In genomic region chr2:190722061-190722759, GRCh38 we compare ENCODE assay signal across 11 cellular contexts.
DNase-seq lines count a peak whose midpoint lies in the region; ATAC-seq and TF ChIP-seq lines count a peak whose summit lies in the region.
"Had no signal": no experiment of that assay in that cellular context is flagged by ENCODE, and none has a peak within 500 bp of the region (broad histone marks: within the 10 kb centered on the region; RNA-seq: fewer than 3 reads in every experiment).

No MANE protein-coding gene starts in this region.

- peaks cover 38 to 46% of the 10 kb centered on the region in 2 donors for H3K4me1 Mint-ChIP-seq in stimulated activated naive B cell treated with anti-CD40 and anti-IgM and Interleukin-4, amounts not matched to agents 10 μg/mL and 1 μg/mL and 100 μg/mL, for 72 hours

- H3K4me1 ChIP-seq in left ventricle myocardium inferior: peaks cover 59% of the 10 kb centered on the region
- H3K4me1 ChIP-seq in right atrium auricular region: peaks cover 0 to 55% of the 10 kb centered on the region in 2 donors

- H3K27me3 ChIP-seq in left ventricle myocardium inferior (ENCODE audit: low read depth) (no peaks in the 10 kb centered on the region), right atrium auricular region (no peaks in the 10 kb centered on the region)

- TF ChIP-seq CTCF in left ventricle myocardium inferior (IDR thresholded peaks at IDR 0.05; ENCODE audit: borderline replicate concordance) (no peak), right atrium auricular region (IDR thresholded peaks at IDR 0.05) (no peak)

- no peaks in the 10 kb centered on the region for H3K9me3 Mint-ChIP-seq in stimulated activated naive B cell treated with anti-CD40 and anti-IgM and Interleukin-4, amounts not matched to agents 10 μg/mL and 1 μg/mL and 100 μg/mL, for 72 hours

- H3K36me3 ChIP-seq in left ventricle myocardium inferior: no peaks in the 10 kb centered on the region
- H3K36me3 ChIP-seq in right atrium auricular region: no peaks in the 10 kb centered on the region

- H3K36me3 Mint-ChIP-seq in stimulated activated naive B cell treated with anti-CD40 and anti-IgM and Interleukin-4, amounts not matched to agents 10 μg/mL and 1 μg/mL and 100 μg/mL, for 72 hours: no peaks in the 10 kb centered on the region

- DNase-seq in left ventricle myocardium inferior (no peak), right atrium auricular region (ENCODE audit: low spot score) (no peak), LHCN-M2 (ENCODE audit: low read depth) (peak; percentile 25), activated gamma-delta T cell (lab: John Stamatoyannopoulos, UW) (no peak), amniotic stem cell (lab: John Stamatoyannopoulos, UW) (no peak), NCI-H1092 treated with DMSO at 0.1 percent for 48 hours (lab: John Stamatoyannopoulos, UW) (no peak)
- peak; percentile 10 for DNase-seq in stimulated activated naive B cell treated with anti-CD40 and anti-IgM and Interleukin-4, amounts not matched to agents 10 μg/mL and 1 μg/mL and 100 μg/mL, for 72 hours
- DNase-seq: effector CD4-positive, alpha-beta T cell; NCI-H526 treated with DMSO at 0.1 percent for 48 hours had no signal

- H3K4me3 Mint-ChIP-seq in stimulated activated naive B cell treated with anti-CD40 and anti-IgM and Interleukin-4, amounts not matched to agents 10 μg/mL and 1 μg/mL and 100 μg/mL, for 72 hours: peak overlapping the region in 1 of 2 donors; percentile 34
- H3K4me3 Mint-ChIP-seq: B cell had no signal

- H3K27ac Mint-ChIP-seq in stimulated activated naive B cell treated with anti-CD40 and anti-IgM and Interleukin-4, amounts not matched to agents 10 μg/mL and 1 μg/mL and 100 μg/mL, for 72 hours: peak overlapping the region; percentile 82
- H3K27ac Mint-ChIP-seq: B cell had no signal

- H3K4me3 ChIP-seq in left ventricle myocardium inferior: no peak overlapping the region
- no peak overlapping the region for H3K4me3 ChIP-seq in right atrium auricular region

- peak; percentile 55 for ATAC-seq in HG02623 (IDR thresholded peaks at IDR 0.05; ENCODE audit: unreplicated experiment)
- ATAC-seq in stimulated activated naive B cell treated with anti-CD40 and anti-IgM and Interleukin-4, amounts not matched to agents 10 μg/mL and 1 μg/mL and 100 μg/mL, for 72 hours (replicated peaks): peak; percentile 65 to 67

- H3K9me3 ChIP-seq in left ventricle myocardium inferior (replicated peaks) (no peaks in the 10 kb centered on the region), right atrium auricular region (no peaks in the 10 kb centered on the region)

- H3K27ac ChIP-seq in left ventricle myocardium inferior (replicated peaks) (peak overlapping the region; percentile 52), right atrium auricular region (no peak overlapping the region)

- intact Hi-C loops in left ventricle myocardium inferior (cut with micrococcal nuclease): no loop called here

- H3K27me3 Mint-ChIP-seq in stimulated activated naive B cell treated with anti-CD40 and anti-IgM and Interleukin-4, amounts not matched to agents 10 μg/mL and 1 μg/mL and 100 μg/mL, for 72 hours: peaks cover 0 to 7% of the 10 kb centered on the region in 2 donors

Comparison
In these comparisons a context has a peak if more than half of its experiments do, and no peak if none do; other contexts are left out.
1. DNase-seq: peak in LHCN-M2 (single experiment) and stimulated activated naive B cell treated with anti-CD40 and anti-IgM and Interleukin-4, amounts not matched to agents 10 μg/mL and 1 μg/mL and 100 μg/mL, for 72 hours (single experiment); none in left ventricle myocardium inferior (single experiment), right atrium auricular region (single experiment), activated gamma-delta T cell (single experiment), amniotic stem cell (single experiment) and NCI-H1092 treated with DMSO at 0.1 percent for 48 hours (single experiment).